1 cellular context compared by ENCODE assay signal in the genomic region with DNA sequence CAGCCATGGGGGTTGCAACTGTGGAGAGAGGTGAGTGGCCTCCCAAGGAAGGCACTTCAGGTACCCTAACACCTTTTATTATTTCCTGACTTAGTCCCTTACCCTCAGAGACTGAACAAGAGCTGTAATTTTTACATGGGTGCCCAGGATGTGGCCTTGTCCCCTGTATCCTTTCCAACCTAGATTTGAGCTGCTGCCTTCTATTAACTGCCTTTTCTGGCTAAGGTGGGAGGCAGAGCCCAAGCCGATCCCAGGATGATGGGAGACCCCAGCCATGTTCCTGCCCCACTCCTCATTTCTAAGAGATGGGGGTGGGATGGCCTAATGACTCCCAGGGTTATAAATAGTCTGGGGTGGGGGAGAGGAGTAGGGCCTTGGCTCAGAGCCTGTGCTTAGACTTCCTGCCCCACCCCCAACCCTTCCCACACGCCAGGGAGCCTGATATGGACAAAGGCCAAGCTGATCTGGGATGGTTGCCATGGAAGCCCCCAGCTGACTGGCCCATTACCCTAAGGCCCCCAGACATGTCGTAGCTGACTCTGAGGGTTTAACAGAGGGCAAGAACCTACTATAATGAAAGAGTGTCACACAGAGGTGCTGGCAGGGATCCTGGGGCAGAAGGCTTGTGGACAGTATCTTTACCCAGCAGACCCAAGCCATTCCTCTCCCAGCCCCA.
TF ChIP-seq lines count a peak whose summit lies in the region.

No MANE protein-coding gene starts in this region.

TF ChIP-seq in H1, 55 proteins besides CTCF, POLR2A, EP300 and RAD21:
- no peak for TF ChIP-seq TAF1 (IDR thresholded peaks at IDR 0.05; ENCODE audit: low read depth, low read length)
- peak; percentile 24 for TF ChIP-seq ASH2L (IDR thresholded peaks at IDR 0.05; ENCODE audit: low read length)
- no peak for TF ChIP-seq KDM5A (IDR thresholded peaks at IDR 0.05; ENCODE audit: low read length)
- 0 out of 4 replicates have a peak, but pooled peaks of 1 of the 2 experiments have one; percentile 43 for TF ChIP-seq SIN3A (conservative IDR thresholded peaks at IDR 0.05 in 1 of 2, IDR thresholded peaks at IDR 0.05 in 1 of 2; ENCODE audit: low read depth in 1 of 2, low read length in 2 of 2)
